In genomic region chr5:108125771-108126511, GRCh38 we compare ENCODE assay signal across 24 cellular contexts.
DNase-seq lines count a peak whose midpoint lies in the region; ATAC-seq and TF ChIP-seq lines count a peak whose summit lies in the region.
"Had no signal": no experiment of that assay in that cellular context is flagged by ENCODE, and none has a peak within 500 bp of the region (broad histone marks: within the 10 kb centered on the region; RNA-seq: fewer than 3 reads in every experiment).

No MANE protein-coding gene starts in this region.

- no peaks in the 10 kb centered on the region for H3K36me3 ChIP-seq in HEK293 (ENCODE audit: control insufficient read depth in 2 of 2, insufficient read depth in 1 of 2, low read length in 2 of 2)
- H3K36me3 ChIP-seq in thyroid gland, result no peaks in the 10 kb centered on the region
- no peaks in the 10 kb centered on the region for H3K36me3 ChIP-seq in tibial artery
- H3K36me3 ChIP-seq: BLaER1 treated with 17β-estradiol and CSF1 and Interleukin-3, amounts not matched to agents 10 nM and 100 nM had no signal

- H3K27me3 Mint-ChIP-seq in activated T-helper 2 cell treated with anti-CD3 and anti-CD28 coated beads, Interferon-gamma antibody, Interleukin-2, Interleukin-4, amounts not matched to agents 10 μg/mL and 5 μg/mL and 100 μg/mL, durations not matched to agents 14 hours and 24 hours and 36 hours (ENCODE audit: low read depth), result no peaks in the 10 kb centered on the region

- no peak overlapping the region for H3K27ac Mint-ChIP-seq in activated T-helper 2 cell treated with anti-CD3 and anti-CD28 coated beads, Interferon-gamma antibody, Interleukin-2, Interleukin-4, amounts not matched to agents 10 μg/mL and 5 μg/mL and 100 μg/mL, durations not matched to agents 14 hours and 24 hours and 36 hours
- H3K27ac Mint-ChIP-seq: CD8-positive, alpha-beta T cell; T-helper 2 cell treated with Interferon-gamma antibody and Interleukin-4, amounts not matched to agents 5 μg/mL and 100 μg/mL, for 36 hours had no signal

- peak; percentile 16 to 19 for DNase-seq in thyroid gland
- DNase-seq in activated T-helper 2 cell treated with anti-CD3 and anti-CD28 coated beads, Interferon-gamma antibody, Interleukin-2, Interleukin-4, amounts not matched to agents 10 μg/mL and 5 μg/mL and 100 μg/mL, durations not matched to agents 14 hours and 24 hours and 36 hours (ENCODE audit: low spot score), result no peak
- DNase-seq in effector CD4-positive, alpha-beta T cell, result no peak
- no peak for DNase-seq in tibial artery
- DNase-seq: AML-193; Caco-2; CD8-positive, alpha-beta T cell; DND-41; NCI-H2029; NCI-H446; NCI-H524 treated with DMSO at 0.1 percent for 48 hours; NCI-H774; NK-92 treated with Interleukin-12 subunit alpha and Interleukin-12 subunit beta, amount 100 ng/mL, for 24 hours; SHP77 treated with DMSO at 0.1 percent for 48 hours; T-helper 1 cell had no signal

- no peaks in the 10 kb centered on the region for H3K36me3 Mint-ChIP-seq in activated T-helper 2 cell treated with anti-CD3 and anti-CD28 coated beads, Interferon-gamma antibody, Interleukin-2, Interleukin-4, amounts not matched to agents 10 μg/mL and 5 μg/mL and 100 μg/mL, durations not matched to agents 14 hours and 24 hours and 36 hours (ENCODE audit: low read depth)
- H3K36me3 Mint-ChIP-seq: CD8-positive, alpha-beta T cell had no signal

- H3K27me3 ChIP-seq in thyroid gland (no peaks in the 10 kb centered on the region), tibial artery (no peaks in the 10 kb centered on the region)
- H3K27me3 ChIP-seq: BLaER1 treated with 17β-estradiol and CSF1 and Interleukin-3, amounts not matched to agents 10 nM and 100 nM had no signal

- H3K9me3 ChIP-seq in HEK293 (ENCODE audit: control insufficient read depth, insufficient read depth, low read depth, low read length) (no peaks in the 10 kb centered on the region), thyroid gland (no peaks in the 10 kb centered on the region), tibial artery (no peaks in the 10 kb centered on the region)
- H3K9me3 ChIP-seq: A549; BLaER1 treated with 17β-estradiol and CSF1 and Interleukin-3, amounts not matched to agents 10 nM and 100 nM; Caco-2 had no signal

- 55 to 59% methylated on average over 3 of the region's 3 CpGs for WGBS in thyroid gland, 2 donors

- no peak overlapping the region for H3K27ac ChIP-seq in HEK293 (ENCODE audit: extremely low read depth, low read depth, low read length)
- peak overlapping the region in 2 of 3 donors; percentile 1 to 44 for H3K27ac ChIP-seq in thyroid gland
- no peak overlapping the region for H3K27ac ChIP-seq in tibial artery
- H3K27ac ChIP-seq: A549; BLaER1 treated with 17β-estradiol and CSF1 and Interleukin-3, amounts not matched to agents 10 nM and 100 nM; RWPE1 had no signal

- H3K4me3 Mint-ChIP-seq in activated T-helper 2 cell treated with anti-CD3 and anti-CD28 coated beads, Interferon-gamma antibody, Interleukin-2, Interleukin-4, amounts not matched to agents 10 μg/mL and 5 μg/mL and 100 μg/mL, durations not matched to agents 14 hours and 24 hours and 36 hours (ENCODE audit: low read depth), result no peak overlapping the region
- H3K4me3 Mint-ChIP-seq: CD8-positive, alpha-beta T cell; T-helper 2 cell treated with Interferon-gamma antibody and Interleukin-4, amounts not matched to agents 5 μg/mL and 100 μg/mL, for 36 hours had no signal

- H3K9me3 Mint-ChIP-seq in activated T-helper 2 cell treated with anti-CD3 and anti-CD28 coated beads, Interferon-gamma antibody, Interleukin-2, Interleukin-4, amounts not matched to agents 10 μg/mL and 5 μg/mL and 100 μg/mL, durations not matched to agents 14 hours and 24 hours and 36 hours, result no peaks in the 10 kb centered on the region
- H3K9me3 Mint-ChIP-seq: CD8-positive, alpha-beta T cell; T-helper 2 cell treated with Interferon-gamma antibody and Interleukin-4, amounts not matched to agents 5 μg/mL and 100 μg/mL, for 36 hours had no signal

- intact Hi-C loops in thyroid gland (cut with DNase I), result no loop called here
- intact Hi-C loops in activated T-helper 2 cell treated with anti-CD3 and anti-CD28 coated beads, Interferon-gamma antibody, Interleukin-2, Interleukin-4, amounts not matched to agents 10 μg/mL and 5 μg/mL and 100 μg/mL, durations not matched to agents 14 hours and 24 hours and 36 hours (cut with micrococcal nuclease), result no loop called here
- intact Hi-C loops in tibial artery (cut with DNase I; ENCODE audit: low total_unique reads), result no loop called here

- TF ChIP-seq CTCF in HEK293 (tag by site-specific recombination; IDR thresholded peaks at IDR 0.05), result no peak
- peak in 1 of 6 experiments; percentile 23 for TF ChIP-seq CTCF in thyroid gland (IDR thresholded peaks at IDR 0.05)
- no peak for TF ChIP-seq CTCF in tibial artery (IDR thresholded peaks at IDR 0.05)

- POLR2A ChIA-PET in HEK293 (lab: Yijun Ruan, JAX), result no interaction called here

- no peaks in the 10 kb centered on the region for H3K4me1 Mint-ChIP-seq in activated T-helper 2 cell treated with anti-CD3 and anti-CD28 coated beads, Interferon-gamma antibody, Interleukin-2, Interleukin-4, amounts not matched to agents 10 μg/mL and 5 μg/mL and 100 μg/mL, durations not matched to agents 14 hours and 24 hours and 36 hours (ENCODE audit: low read depth)

- no peak for TF ChIP-seq POLR2A in thyroid gland (IDR thresholded peaks at IDR 0.05)

- ATAC-seq in GM18858 (IDR thresholded peaks at IDR 0.05; ENCODE audit: unreplicated experiment) (peak; percentile 50), GM19395 (IDR thresholded peaks at IDR 0.05; ENCODE audit: unreplicated experiment) (peak; percentile 68)
- ATAC-seq: A549; CD8-positive, alpha-beta T cell; HCT116; K562 had no signal

- H3K4me1 ChIP-seq in HEK293 (ENCODE audit: control insufficient read depth, insufficient read depth, low read length) (0 out of 2 replicates have a peak, but pooled peaks cover 4% of the 10 kb centered on the region), thyroid gland (peaks cover 8 to 25% of the 10 kb centered on the region in 2 donors), tibial artery (peaks cover 0 to 2% (median 0%) of the 10 kb centered on the region in 4 donors)
- H3K4me1 ChIP-seq: A549; BLaER1 treated with 17β-estradiol and CSF1 and Interleukin-3, amounts not matched to agents 10 nM and 100 nM; Caco-2 had no signal

- CTCF ChIA-PET in HEK293 (lab: Yijun Ruan, JAX), result interaction anchor here (1.2 kb wide), 1 partner anchor 134 kb away, joined by 4 read pairs; no protein-coding TSS in a partner anchor

- H3K4me3 ChIP-seq in HEK293 (ENCODE audit: low read depth, low read length) (no peak overlapping the region), thyroid gland (replicated peaks in 1 of 3) (no peak overlapping the region), tibial artery (no peak overlapping the region)
- H3K4me3 ChIP-seq: A549; BLaER1 treated with 17β-estradiol and CSF1 and Interleukin-3, amounts not matched to agents 10 nM and 100 nM; K562 had no signal

TF ChIP-seq in HEK293, 187 proteins besides CTCF, POLR2A, EP300 and RAD21 (continues in another document):
- TF ChIP-seq, protein P1, sequence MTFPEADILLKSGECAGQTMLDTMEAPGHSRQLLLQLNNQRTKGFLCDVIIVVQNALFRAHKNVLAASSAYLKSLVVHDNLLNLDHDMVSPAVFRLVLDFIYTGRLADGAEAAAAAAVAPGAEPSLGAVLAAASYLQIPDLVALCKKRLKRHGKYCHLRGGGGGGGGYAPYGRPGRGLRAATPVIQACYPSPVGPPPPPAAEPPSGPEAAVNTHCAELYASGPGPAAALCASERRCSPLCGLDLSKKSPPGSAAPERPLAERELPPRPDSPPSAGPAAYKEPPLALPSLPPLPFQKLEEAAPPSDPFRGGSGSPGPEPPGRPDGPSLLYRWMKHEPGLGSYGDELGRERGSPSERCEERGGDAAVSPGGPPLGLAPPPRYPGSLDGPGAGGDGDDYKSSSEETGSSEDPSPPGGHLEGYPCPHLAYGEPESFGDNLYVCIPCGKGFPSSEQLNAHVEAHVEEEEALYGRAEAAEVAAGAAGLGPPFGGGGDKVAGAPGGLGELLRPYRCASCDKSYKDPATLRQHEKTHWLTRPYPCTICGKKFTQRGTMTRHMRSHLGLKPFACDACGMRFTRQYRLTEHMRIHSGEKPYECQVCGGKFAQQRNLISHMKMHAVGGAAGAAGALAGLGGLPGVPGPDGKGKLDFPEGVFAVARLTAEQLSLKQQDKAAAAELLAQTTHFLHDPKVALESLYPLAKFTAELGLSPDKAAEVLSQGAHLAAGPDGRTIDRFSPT (tag by site-specific recombination; IDR thresholded peaks at IDR 0.05), result no peak
- TF ChIP-seq, protein P2, sequence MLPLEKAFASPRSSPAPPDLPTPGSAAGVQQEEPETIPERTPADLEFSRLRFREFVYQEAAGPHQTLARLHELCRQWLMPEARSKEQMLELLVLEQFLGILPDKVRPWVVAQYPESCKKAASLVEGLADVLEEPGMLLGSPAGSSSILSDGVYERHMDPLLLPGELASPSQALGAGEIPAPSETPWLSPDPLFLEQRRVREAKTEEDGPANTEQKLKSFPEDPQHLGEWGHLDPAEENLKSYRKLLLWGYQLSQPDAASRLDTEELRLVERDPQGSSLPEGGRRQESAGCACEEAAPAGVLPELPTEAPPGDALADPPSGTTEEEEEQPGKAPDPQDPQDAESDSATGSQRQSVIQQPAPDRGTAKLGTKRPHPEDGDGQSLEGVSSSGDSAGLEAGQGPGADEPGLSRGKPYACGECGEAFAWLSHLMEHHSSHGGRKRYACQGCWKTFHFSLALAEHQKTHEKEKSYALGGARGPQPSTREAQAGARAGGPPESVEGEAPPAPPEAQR (tag by site-specific recombination; IDR thresholded peaks at IDR 0.05), result no peak
- TF ChIP-seq KLF16 (tag by site-specific recombination; IDR thresholded peaks at IDR 0.05) (no peak), ELK4 (IDR thresholded peaks at IDR 0.05; ENCODE audit: borderline replicate concordance, low read depth, low read length) (no peak)

Comparison
In these comparisons a context has a peak if more than half of its experiments do, and no peak if none do; other contexts are left out.
1. H3K27ac ChIP-seq: peak in thyroid gland (2 of 3); none in HEK293 (single experiment) and tibial artery (0 of 2).
2. DNase-seq: peak in thyroid gland (2 of 2); none in activated T-helper 2 cell treated with anti-CD3 and anti-CD28 coated beads, Interferon-gamma antibody, Interleukin-2, Interleukin-4, amounts not matched to agents 10 μg/mL and 5 μg/mL and 100 μg/mL, durations not matched to agents 14 hours and 24 hours and 36 hours (single experiment), effector CD4-positive, alpha-beta T cell (single experiment) and tibial artery (0 of 2).